Comparison of ENCODE assay signal across 8 cellular contexts in the genomic region with DNA sequence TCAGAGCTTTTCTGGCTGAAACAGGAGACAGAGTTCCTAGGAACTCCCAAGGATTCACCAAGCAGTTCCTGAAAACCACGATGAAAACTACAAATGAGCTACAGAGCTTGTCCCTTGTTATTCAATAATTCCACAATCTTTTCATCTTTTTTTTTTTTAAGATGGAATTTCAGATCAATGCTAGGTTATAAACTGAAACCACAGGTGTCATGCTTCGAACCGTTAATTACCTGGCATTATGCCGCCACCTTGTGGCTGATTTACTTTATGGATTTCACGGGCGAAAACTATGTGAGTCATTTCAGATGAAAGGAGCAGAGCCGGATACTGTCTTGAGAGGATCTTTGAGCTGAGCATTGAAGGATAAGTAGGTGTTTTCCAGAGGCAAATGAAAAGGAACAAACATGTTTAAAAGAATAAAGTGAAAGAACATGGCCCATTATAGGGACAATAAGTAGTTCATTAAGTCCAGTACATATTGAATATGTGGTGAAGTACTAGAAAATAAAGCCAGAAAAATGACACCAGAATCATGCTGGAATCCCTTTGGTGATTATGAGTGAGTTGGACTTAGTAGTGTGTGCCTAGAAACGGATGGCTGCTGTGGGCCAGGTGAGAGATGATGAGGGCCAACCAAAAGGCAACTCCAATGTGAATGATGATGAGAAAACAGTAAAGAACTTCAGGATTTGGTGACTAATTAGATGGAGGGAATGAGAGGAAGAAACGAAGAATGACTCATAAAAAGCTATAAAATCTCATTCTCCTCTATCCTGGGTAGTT. TPM values are rescaled to one million over a fixed set of nuclear protein-coding genes. Genes with fewer than 3 reads are reported as not detected.
DNase-seq lines count a peak whose midpoint lies in the region; ATAC-seq and TF ChIP-seq lines count a peak whose summit lies in the region.

No MANE protein-coding gene starts in this region.

- no peak overlapping the region for H3K4me3 ChIP-seq in lower leg skin (ENCODE audit: low read depth, poor library complexity, severe bottlenecking)

- no peak for TF ChIP-seq POLR2A in lower leg skin (IDR thresholded peaks at IDR 0.05)

- H3K27me3 Mint-ChIP-seq in activated CD4-positive, alpha-beta T cell treated with anti-CD3 and anti-CD28 coated beads, Interleukin-2, amount 10 ng/mL, durations not matched to agents 7 days and 5 days, result no peaks in the 10 kb centered on the region

- H3K4me3 Mint-ChIP-seq in activated CD4-positive, alpha-beta T cell treated with anti-CD3 and anti-CD28 coated beads, Interleukin-2, amount 10 ng/mL, durations not matched to agents 7 days and 5 days, result no peak overlapping the region

- no peak overlapping the region for H3K27ac Mint-ChIP-seq in activated CD4-positive, alpha-beta T cell treated with anti-CD3 and anti-CD28 coated beads, Interleukin-2, amount 10 ng/mL, durations not matched to agents 7 days and 5 days

- in situ Hi-C loops in ACHN (cut with HindIII; ENCODE audit: low pct_ligation_motif_present, low pct_unique_long_range_greater_than_20kb, low sequenced_read_pairs), result no loop called here

- DNase-seq in ACHN, result peak; percentile 74
- peak; percentile 81 for DNase-seq in NCI-H69 (lab: John Stamatoyannopoulos, UW)
- DNase-seq in activated CD4-positive, alpha-beta T cell treated with anti-CD3 and anti-CD28 coated beads, Interleukin-2, amount 10 ng/mL, durations not matched to agents 7 days and 5 days, result peak; percentile 87
- peak; percentile 60 for DNase-seq in dedifferentiated amniotic fluid mesenchymal stem cell (ENCODE audit: extremely low spot score)
- DNase-seq in lower leg skin (ENCODE audit: low spot score in 2 of 2), result peak; percentile 73 to 91
- peak; percentile 69 to 74 (median 71) for DNase-seq in stimulated activated CD4-positive, alpha-beta T cell treated with anti-CD3 and anti-CD28 coated beads, TNF-alpha, amount 100 ng/mL, for 48 hours (ENCODE audit: low read depth in 3 of 3)

- H3K9me3 Mint-ChIP-seq in activated CD4-positive, alpha-beta T cell treated with anti-CD3 and anti-CD28 coated beads, Interleukin-2, amount 10 ng/mL, durations not matched to agents 7 days and 5 days, result no peaks in the 10 kb centered on the region

- CTCF ChIA-PET in activated CD4-positive, alpha-beta T cell treated with anti-CD3 and anti-CD28 coated beads, Interleukin-2, amount 10 ng/mL, durations not matched to agents 7 days and 5 days (lab: Charles Lee), result interaction anchor here (0.6 to 4.7 kb wide), 30 partner anchors 8 to 597 kb away, joined by 3 to 40 read pairs (median 4); partner anchors contain the start of gene DNAJB11

- POLR2A ChIA-PET in activated CD4-positive, alpha-beta T cell treated with anti-CD3 and anti-CD28 coated beads, Interleukin-2, amount 10 ng/mL, durations not matched to agents 7 days and 5 days (lab: Charles Lee), result interaction anchor here (0.6 to 0.7 kb wide), 2 partner anchors 264 to 596 kb away, joined by 3 to 4 read pairs; no protein-coding TSS in a partner anchor

- intact Hi-C loops in lower leg skin (cut with DNase I; ENCODE audit: low total_unique reads), result loop anchor here (5.0 to 10.0 kb wide), 2 partner anchors 286 to 553 kb away; no protein-coding TSS in a partner anchor

- TF ChIP-seq CTCF in lower leg skin (IDR thresholded peaks at IDR 0.05), result no peak

- ATAC-seq in GM18861 (IDR thresholded peaks at IDR 0.05; ENCODE audit: unreplicated experiment), result peak; percentile 49
- peak; percentile 46 for ATAC-seq in HG03457 (IDR thresholded peaks at IDR 0.05; ENCODE audit: unreplicated experiment)

- H3K4me1 Mint-ChIP-seq in activated CD4-positive, alpha-beta T cell treated with anti-CD3 and anti-CD28 coated beads, Interleukin-2, amount 10 ng/mL, durations not matched to agents 7 days and 5 days, result peaks cover 18% of the 10 kb centered on the region

- WGBS in lower leg skin, 2 donors, result 9% methylated on average over 9 of the region's 9 CpGs

- H3K36me3 Mint-ChIP-seq in activated CD4-positive, alpha-beta T cell treated with anti-CD3 and anti-CD28 coated beads, Interleukin-2, amount 10 ng/mL, durations not matched to agents 7 days and 5 days (ENCODE audit: low read depth), result peaks cover 3% of the 10 kb centered on the region

RNA-seq across cellular contexts. Expression of gene CRYGS, which starts 3.5 kb away (rescaled TPM):
- total RNA-seq in activated CD4-positive, alpha-beta T cell treated with anti-CD3 and anti-CD28 coated beads, Interleukin-2, amount 10 ng/mL, durations not matched to agents 7 days and 5 days, result 1 to 10 TPM; 4.5 to 5.7 TPM
- total RNA-seq in lower leg skin, result 1 to 10 TPM in 2 of 4 donors, under 1 TPM in 2; 0.42 to 2.3 (median 1.3) TPM

RNA-seq across cellular contexts. Expression of gene TBCCD1, which starts 26.5 kb away (rescaled TPM):
- 10 to 100 TPM; 14.3 to 14.6 TPM for total RNA-seq in activated CD4-positive, alpha-beta T cell treated with anti-CD3 and anti-CD28 coated beads, Interleukin-2, amount 10 ng/mL, durations not matched to agents 7 days and 5 days
- 10 to 100 TPM in 3 of 4 donors, 1 to 10 TPM in 1; 9.7 to 17.7 (median 14.6) TPM for total RNA-seq in lower leg skin

RNA-seq across cellular contexts. Expression of gene DNAJB11, which starts 29.9 kb away (rescaled TPM):
- total RNA-seq in activated CD4-positive, alpha-beta T cell treated with anti-CD3 and anti-CD28 coated beads, Interleukin-2, amount 10 ng/mL, durations not matched to agents 7 days and 5 days, result 10 to 100 TPM; 54.9 to 57.3 TPM
- 10 to 100 TPM; 24.7 to 32.1 (median 26.4) TPM for total RNA-seq in lower leg skin
